In genomic region chr11:91163619-91164451, GRCh38 we compare ENCODE assay signal across 12 cellular contexts.
DNase-seq lines count a peak whose midpoint lies in the region; ATAC-seq and TF ChIP-seq lines count a peak whose summit lies in the region.
"Had no signal": no experiment of that assay in that cellular context is flagged by ENCODE, and none has a peak within 500 bp of the region (broad histone marks: within the 10 kb centered on the region; RNA-seq: fewer than 3 reads in every experiment).

No MANE protein-coding gene starts in this region.

- no peak for TF ChIP-seq CTCF in epithelial cell of esophagus (IDR thresholded peaks at IDR 0.05; ENCODE audit: insufficient read depth, low read depth, low read length, missing control alignments)

- ATAC-seq in HG03045 (IDR thresholded peaks at IDR 0.05; ENCODE audit: unreplicated experiment) = no peak
- ATAC-seq: stimulated activated naive CD8-positive, alpha-beta T cell treated with anti-CD3 and anti-CD28 coated beads, Interleukin-15, Interleukin-2, amounts not matched to agents 100 U/mL and 50 U/mL, for 24 hours had no signal

- no peak overlapping the region for H3K4me3 ChIP-seq in epithelial cell of esophagus (ENCODE audit: low read length)

- DNase-seq in DMS53 (lab: John Stamatoyannopoulos, UW) = peak; percentile 32
- peak; percentile 96 for DNase-seq in NCI-H69 (lab: John Stamatoyannopoulos, UW)
- DNase-seq in epithelial cell of esophagus (ENCODE audit: low read depth) = peak; percentile 12
- peak; percentile 95 for DNase-seq in myocyte (ENCODE audit: low read depth)
- no peak for DNase-seq in T-helper 2 cell
- no peak for DNase-seq in NCI-H1048 (lab: John Stamatoyannopoulos, UW)
- DNase-seq in NCI-H82 (lab: John Stamatoyannopoulos, UW) = no peak
- DNase-seq: activated CD4-positive, alpha-beta memory T cell treated with anti-CD3 and anti-CD28 coated beads for 36 hours; C1 segment of cervical spinal cord; NCI-H2029; stimulated activated naive CD8-positive, alpha-beta T cell treated with anti-CD3 and anti-CD28 coated beads, Interleukin-15, Interleukin-2, amounts not matched to agents 100 U/mL and 50 U/mL, for 24 hours had no signal

Comparison
In these comparisons a context has a peak if more than half of its experiments do, and no peak if none do; other contexts are left out.
1. DNase-seq: peak in DMS53 (single experiment), NCI-H69 (single experiment), epithelial cell of esophagus (single experiment) and myocyte (single experiment); none in T-helper 2 cell (0 of 5), NCI-H1048 (single experiment) and NCI-H82 (single experiment).